ENCODE assay signal across 2 cellular contexts in genomic region chr1:196734006-196734405, GRCh38.
TF ChIP-seq lines count a peak whose summit lies in the region.

No MANE protein-coding gene starts in this region.

TF ChIP-seq in SK-N-SH treated with all-trans-retinoic acid at 6 μM for 48 hours, 23 proteins besides CTCF, POLR2A, EP300 and RAD21:
- no peak for TF ChIP-seq PATZ1 (CRISPR knock-in tag; IDR thresholded peaks at IDR 0.05; ENCODE audit: borderline replicate concordance)
- no peak for TF ChIP-seq GLIS3 (CRISPR knock-in tag; IDR thresholded peaks at IDR 0.05)
- TF ChIP-seq CREB5 (CRISPR knock-in tag; IDR thresholded peaks at IDR 0.05; ENCODE audit: low read depth): no peak
- TF ChIP-seq RARB (CRISPR knock-in tag; IDR thresholded peaks at IDR 0.05): no peak
- no peak for TF ChIP-seq TCF4 (CRISPR knock-in tag; IDR thresholded peaks at IDR 0.05; ENCODE audit: borderline replicate concordance)
- TF ChIP-seq SNAI2 (CRISPR knock-in tag; IDR thresholded peaks at IDR 0.05): no peak
- TF ChIP-seq ZFP3 (CRISPR knock-in tag; IDR thresholded peaks at IDR 0.05): no peak
- no peak for TF ChIP-seq BACH2 (CRISPR knock-in tag; IDR thresholded peaks at IDR 0.05; ENCODE audit: borderline replicate concordance)
- TF ChIP-seq ZNF8 (CRISPR knock-in tag; IDR thresholded peaks at IDR 0.05): no peak
- no peak for TF ChIP-seq OSR1 (CRISPR knock-in tag; IDR thresholded peaks at IDR 0.05)
- TF ChIP-seq TOX (CRISPR knock-in tag; IDR thresholded peaks at IDR 0.05; ENCODE audit: borderline replicate concordance): no peak
- TF ChIP-seq ZNF565 (CRISPR knock-in tag; conservative IDR thresholded peaks at IDR 0.05; ENCODE audit: low read depth): no peak
- no peak for TF ChIP-seq ARNTL (CRISPR knock-in tag; IDR thresholded peaks at IDR 0.05; ENCODE audit: borderline replicate concordance, low read depth)
- no peak for TF ChIP-seq TSHZ2 (CRISPR knock-in tag; IDR thresholded peaks at IDR 0.05)
- no peak for TF ChIP-seq ISL1 (CRISPR knock-in tag; IDR thresholded peaks at IDR 0.05)
- no peak for TF ChIP-seq CSDC2 (CRISPR knock-in tag; IDR thresholded peaks at IDR 0.05)
- no peak for TF ChIP-seq ESRRG (CRISPR knock-in tag; IDR thresholded peaks at IDR 0.05)
- no peak for TF ChIP-seq CSRNP3 (CRISPR knock-in tag; IDR thresholded peaks at IDR 0.05)
- TF ChIP-seq ZC3H10 (CRISPR knock-in tag; IDR thresholded peaks at IDR 0.05): no peak

TF ChIP-seq in H1, 55 proteins besides CTCF, POLR2A, EP300 and RAD21 (continued from another document):
- no peak for TF ChIP-seq HDAC2 (IDR thresholded peaks at IDR 0.05; ENCODE audit: borderline replicate concordance in 1 of 2, low read depth in 2 of 2, low read length in 2 of 2)
- TF ChIP-seq TCF12 (IDR thresholded peaks at IDR 0.05; ENCODE audit: low read depth, low read length): no peak
- no peak for TF ChIP-seq KDM4A (IDR thresholded peaks at IDR 0.05; ENCODE audit: low read depth, low read length, severe bottlenecking)
- TF ChIP-seq ASH2L (IDR thresholded peaks at IDR 0.05; ENCODE audit: low read length): no peak
- TF ChIP-seq TBP (IDR thresholded peaks at IDR 0.05; ENCODE audit: low read depth, low read length): no peak
- TF ChIP-seq CHD2 (IDR thresholded peaks at IDR 0.05; ENCODE audit: low read length): no peak
- TF ChIP-seq JUND (IDR thresholded peaks at IDR 0.05; ENCODE audit: low read length): no peak
- TF ChIP-seq SP4 (IDR thresholded peaks at IDR 0.05; ENCODE audit: low read length): no peak
- no peak for TF ChIP-seq TAF7 (optimal IDR thresholded peaks at IDR 0.05; ENCODE audit: borderline replicate concordance, low read depth, low read length)
- no peak for TF ChIP-seq SUZ12 (IDR thresholded peaks at IDR 0.05; ENCODE audit: low read length)
TF ChIP-seq in H1: peak in this region for 0.
